In genomic region chr5:32297181-32298055, GRCh38 we compare ENCODE assay signal across 10 cellular contexts. TPM values are rescaled to one million over a fixed set of nuclear protein-coding genes. Genes with fewer than 3 reads are reported as not detected.
A peak's percentile ranks its signal among the peaks of the same experiment; 100 is the strongest.
DNase-seq lines count a peak whose midpoint lies in the region; ATAC-seq, FAIRE-seq and TF ChIP-seq lines count a peak whose summit lies in the region.
"Had no signal": no experiment of that assay in that cellular context is flagged by ENCODE, and none has a peak within 500 bp of the region (broad histone marks: within the 10 kb centered on the region; RNA-seq: fewer than 3 reads in every experiment).

No MANE protein-coding gene starts in this region.

- no peak overlapping the region for H3K9ac ChIP-seq in kidney (ENCODE audit: low read length in 2 of 2)

- H3K36me3 Mint-ChIP-seq in activated T-cell treated with anti-CD3 and anti-CD28 coated beads, Interleukin-2, amount 50 U/mL, for 72 hours (ENCODE audit: insufficient read depth in 2 of 2): peaks cover 2 to 15% of the 10 kb centered on the region in 2 donors
- H3K36me3 Mint-ChIP-seq in T-helper 17 cell (ENCODE audit: low read depth): peaks cover 11% of the 10 kb centered on the region
- peaks cover 39% of the 10 kb centered on the region for H3K36me3 Mint-ChIP-seq in stimulated activated effector memory CD8-positive, alpha-beta T cell treated with anti-CD3 and anti-CD28 coated beads, Interleukin-12 subunit alpha, Interleukin-12 subunit beta, amount 100 ng/mL, for 72 hours

- TF ChIP-seq CTCF in epithelial cell of esophagus (IDR thresholded peaks at IDR 0.05; ENCODE audit: insufficient read depth, low read depth, low read length, missing control alignments): no peak
- no peak for TF ChIP-seq CTCF in kidney (IDR thresholded peaks at IDR 0.05; ENCODE audit: borderline replicate concordance, extremely low read depth, insufficient read depth)

- H3K9me3 ChIP-seq in T-helper 17 cell (ENCODE audit: control insufficient read depth, low read length, poor library complexity, severe bottlenecking): no peaks in the 10 kb centered on the region
- no peaks in the 10 kb centered on the region for H3K9me3 ChIP-seq in kidney (ENCODE audit: control insufficient read depth in 1 of 2, low read length in 2 of 2)
- H3K9me3 ChIP-seq: esophagus squamous epithelium had no signal

- peaks cover 26% of the 10 kb centered on the region for H3K4me1 Mint-ChIP-seq in activated T-cell treated with anti-CD3 and anti-CD28 coated beads, Interleukin-2, amount 50 U/mL, for 72 hours (ENCODE audit: low read depth)
- H3K4me1 Mint-ChIP-seq in T-helper 17 cell: peaks cover 56% of the 10 kb centered on the region
- peaks cover 66% of the 10 kb centered on the region for H3K4me1 Mint-ChIP-seq in stimulated activated effector memory CD8-positive, alpha-beta T cell treated with anti-CD3 and anti-CD28 coated beads, Interleukin-12 subunit alpha, Interleukin-12 subunit beta, amount 100 ng/mL, for 72 hours

- intact Hi-C loops in kidney (cut with DNase I): no loop called here

- no peak overlapping the region for H3K4me3 ChIP-seq in epithelial cell of esophagus (ENCODE audit: low read length)
- H3K4me3 ChIP-seq in kidney (ENCODE audit: low read length in 2 of 2): no peak overlapping the region
- H3K4me3 ChIP-seq: esophagus squamous epithelium had no signal

- ATAC-seq in activated T-cell treated with anti-CD3 and anti-CD28 coated beads, Interleukin-2, amount 50 U/mL, for 72 hours (replicated peaks in 1 of 2): peak; percentile 68 to 78
- no peak for ATAC-seq in T-helper 17 cell
- ATAC-seq in stimulated activated effector memory CD8-positive, alpha-beta T cell treated with anti-CD3 and anti-CD28 coated beads, Interleukin-12 subunit alpha, Interleukin-12 subunit beta, amount 100 ng/mL, for 72 hours: peak; percentile 84

- no peaks in the 10 kb centered on the region for H3K27me3 Mint-ChIP-seq in activated T-cell treated with anti-CD3 and anti-CD28 coated beads, Interleukin-2, amount 50 U/mL, for 72 hours (ENCODE audit: low read depth)
- H3K27me3 Mint-ChIP-seq in T-helper 17 cell: no peaks in the 10 kb centered on the region

- H3K9me3 Mint-ChIP-seq in activated T-cell treated with anti-CD3 and anti-CD28 coated beads, Interleukin-2, amount 50 U/mL, for 72 hours: no peaks in the 10 kb centered on the region
- no peaks in the 10 kb centered on the region for H3K9me3 Mint-ChIP-seq in stimulated activated effector memory CD8-positive, alpha-beta T cell treated with anti-CD3 and anti-CD28 coated beads, Interleukin-12 subunit alpha, Interleukin-12 subunit beta, amount 100 ng/mL, for 72 hours

- DNase-seq in activated T-cell treated with anti-CD3 and anti-CD28 coated beads, Interleukin-2, amount 50 U/mL, for 72 hours: no peak
- no peak for DNase-seq in activated T-cell treated with anti-CD3 and anti-CD28 coated beads for 4 hours
- DNase-seq in T-helper 17 cell: no peak
- DNase-seq in epithelial cell of esophagus (ENCODE audit: low read depth): peak; percentile 52
- DNase-seq in stimulated activated effector memory CD8-positive, alpha-beta T cell treated with anti-CD3 and anti-CD28 coated beads, Interleukin-12 subunit alpha, Interleukin-12 subunit beta, amount 100 ng/mL, for 72 hours (ENCODE audit: low spot score in 2 of 2): no peak
- DNase-seq in NCI-H345 (lab: John Stamatoyannopoulos, UW): no peak
- DNase-seq in RCC 7860 (ENCODE audit: low spot score): no peak
- no peak for DNase-seq in kidney
- DNase-seq: esophagus squamous epithelium had no signal

- H3K4me3 Mint-ChIP-seq in activated T-cell treated with anti-CD3 and anti-CD28 coated beads, Interleukin-2, amount 50 U/mL, for 72 hours: peak overlapping the region; percentile 31 to 70
- no peak overlapping the region for H3K4me3 Mint-ChIP-seq in T-helper 17 cell
- peak overlapping the region; percentile 15 for H3K4me3 Mint-ChIP-seq in stimulated activated effector memory CD8-positive, alpha-beta T cell treated with anti-CD3 and anti-CD28 coated beads, Interleukin-12 subunit alpha, Interleukin-12 subunit beta, amount 100 ng/mL, for 72 hours

- peak overlapping the region; percentile 91 for H3K27ac Mint-ChIP-seq in activated T-cell treated with anti-CD3 and anti-CD28 coated beads, Interleukin-2, amount 50 U/mL, for 72 hours
- peak overlapping the region; percentile 67 for H3K27ac Mint-ChIP-seq in T-helper 17 cell
- H3K27ac Mint-ChIP-seq in stimulated activated effector memory CD8-positive, alpha-beta T cell treated with anti-CD3 and anti-CD28 coated beads, Interleukin-12 subunit alpha, Interleukin-12 subunit beta, amount 100 ng/mL, for 72 hours: peak overlapping the region; percentile 56

- H3K27ac ChIP-seq in kidney (ENCODE audit: low read depth in 2 of 2, low read length in 2 of 2): peak overlapping the region in 1 of 2 donors; percentile 26

- peaks cover 13 to 26% of the 10 kb centered on the region in 2 donors for H3K4me1 ChIP-seq in kidney (ENCODE audit: control insufficient read depth in 1 of 2, insufficient read depth in 1 of 2, low read depth in 1 of 2, low read length in 2 of 2)

- FAIRE-seq in RCC 7860 (lab: Jason Lieb, UNC): no peak
- FAIRE-seq in kidney (lab: Jason Lieb, UNC): no peak
- FAIRE-seq: urothelium cell line had no signal

- H3K36me3 ChIP-seq in kidney (ENCODE audit: control insufficient read depth in 1 of 2, insufficient read depth in 2 of 2, low read length in 2 of 2): peaks cover 0 to 11% of the 10 kb centered on the region in 2 donors

RNA-seq across cellular contexts. Expression of gene MTMR12, which starts 15.3 kb away (rescaled TPM):
- 10 to 100 TPM; 22.1 to 23.5 TPM for total RNA-seq in activated T-cell treated with anti-CD3 and anti-CD28 coated beads, Interleukin-2, amount 50 U/mL, for 72 hours
- total RNA-seq in T-helper 17 cell (10 to 100 TPM; 20.6 to 29.4 TPM), kidney (52.8 TPM)
- polyA plus RNA-seq in kidney (ENCODE audit: insufficient read depth, low read depth, low replicate concordance): 9.3 TPM
